8 cellular contexts compared by ENCODE assay signal in the genomic region with DNA sequence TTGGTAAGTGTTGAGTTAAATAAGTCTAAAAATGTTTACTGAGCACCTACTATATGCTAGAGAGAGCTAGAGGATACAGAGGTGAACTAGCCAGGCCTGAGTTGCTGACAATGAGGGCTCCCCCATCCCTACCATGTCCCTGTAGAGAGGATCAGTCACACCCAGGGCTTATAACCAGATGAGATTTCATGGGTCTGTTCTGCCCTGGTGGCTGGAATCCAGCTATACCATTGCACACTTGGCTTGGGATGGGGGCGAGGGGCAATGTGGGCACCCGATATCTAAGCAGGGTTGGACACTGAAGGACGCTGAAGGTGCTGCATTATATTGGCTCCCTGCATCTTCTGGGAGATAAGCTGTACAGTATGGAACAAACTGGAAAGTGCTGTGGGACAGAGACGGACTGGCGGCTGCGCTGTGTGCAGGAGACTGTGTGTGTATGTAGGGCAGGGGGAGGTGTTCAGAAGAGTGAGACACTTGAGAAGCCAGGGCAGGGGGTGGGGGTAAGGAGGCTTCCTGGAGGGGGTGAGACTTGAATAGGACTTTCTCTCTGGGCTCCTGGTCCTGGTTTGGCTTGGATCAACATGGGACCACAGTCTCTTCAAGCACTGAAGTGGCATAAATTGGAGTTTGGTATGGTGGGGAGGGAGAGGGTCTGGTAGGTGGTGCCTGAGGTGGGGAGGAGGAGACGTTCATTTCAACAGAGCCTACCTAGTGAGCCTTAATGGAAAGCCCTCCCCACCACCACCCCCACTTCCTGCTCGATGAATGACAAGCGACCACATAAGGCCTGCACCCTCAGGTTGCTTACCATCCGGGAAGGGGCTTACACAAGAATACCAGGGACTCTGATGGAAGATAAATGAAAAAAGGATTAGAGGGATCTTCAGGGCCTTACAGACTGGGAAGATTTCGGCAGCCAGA. TPM values are rescaled to one million over a fixed set of nuclear protein-coding genes. Genes with fewer than 3 reads are reported as not detected.
DNase-seq lines count a peak whose midpoint lies in the region; ATAC-seq and TF ChIP-seq lines count a peak whose summit lies in the region.

No MANE protein-coding gene starts in this region.

- no peak for ATAC-seq in activated naive CD8-positive, alpha-beta T cell treated with anti-CD3 and anti-CD28 coated beads, Interleukin-2, amount 50 U/mL, for 24 hours

- H3K9me3 Mint-ChIP-seq in CD14-positive monocyte, result peaks cover 0 to 1% (median 0%) of the 10 kb centered on the region in 7 donors
- H3K9me3 Mint-ChIP-seq in activated naive CD8-positive, alpha-beta T cell treated with anti-CD3 and anti-CD28 coated beads, Interleukin-2, amount 50 U/mL, for 24 hours, result peaks cover 4% of the 10 kb centered on the region
- no peaks in the 10 kb centered on the region for H3K9me3 Mint-ChIP-seq in nephron
- H3K9me3 Mint-ChIP-seq in glutamatergic neuron (ENCODE audit: unreplicated experiment), result peaks cover 9% of the 10 kb centered on the region

- TF ChIP-seq POLR2A in ovary (IDR thresholded peaks at IDR 0.05), result no peak

- H3K27me3 Mint-ChIP-seq in CD14-positive monocyte (ENCODE audit: low read depth in 3 of 3) (peaks cover 0 to 3% (median 3%) of the 10 kb centered on the region in 3 donors), nephron (ENCODE audit: low read depth) (peaks cover 13% of the 10 kb centered on the region), glutamatergic neuron (ENCODE audit: unreplicated experiment) (peaks cover 5% of the 10 kb centered on the region)
- no peaks in the 10 kb centered on the region for H3K27me3 Mint-ChIP-seq in activated naive CD8-positive, alpha-beta T cell treated with anti-CD3 and anti-CD28 coated beads, Interleukin-2, amount 50 U/mL, for 24 hours

- no peaks in the 10 kb centered on the region for H3K9me3 ChIP-seq in Loucy (ENCODE audit: insufficient read depth, low read depth, low read length)
- H3K9me3 ChIP-seq in ovary, result no peaks in the 10 kb centered on the region

- H3K4me1 Mint-ChIP-seq in CD14-positive monocyte (peaks cover 75% of the 10 kb centered on the region), nephron (peaks cover 72% of the 10 kb centered on the region), glutamatergic neuron (ENCODE audit: low read depth, unreplicated experiment) (peaks cover 17% of the 10 kb centered on the region)
- peaks cover 67% of the 10 kb centered on the region for H3K4me1 Mint-ChIP-seq in activated naive CD8-positive, alpha-beta T cell treated with anti-CD3 and anti-CD28 coated beads, Interleukin-2, amount 50 U/mL, for 24 hours

- no peak for TF ChIP-seq CTCF in CD14-positive monocyte (IDR thresholded peaks at IDR 0.05)
- TF ChIP-seq CTCF in Loucy (conservative IDR thresholded peaks at IDR 0.05; ENCODE audit: low read length), result no peak
- TF ChIP-seq CTCF in nephron (IDR thresholded peaks at IDR 0.05; ENCODE audit: unreplicated experiment in 3 of 3), result no peak
- TF ChIP-seq CTCF in glutamatergic neuron (IDR thresholded peaks at IDR 0.05; ENCODE audit: partially characterized antibody, unreplicated experiment), result no peak
- TF ChIP-seq CTCF in ovary (IDR thresholded peaks at IDR 0.05), result no peak

- H3K27me3 ChIP-seq in Loucy (ENCODE audit: insufficient read depth, low read length, poor library complexity, severe bottlenecking) (no peaks in the 10 kb centered on the region), ovary (no peaks in the 10 kb centered on the region)

- H3K4me1 ChIP-seq in Loucy (ENCODE audit: insufficient read depth, low read length, poor library complexity, severe bottlenecking), result peaks cover 64% of the 10 kb centered on the region
- peaks cover 29% of the 10 kb centered on the region for H3K4me1 ChIP-seq in ovary (ENCODE audit: insufficient read depth)

- peak overlapping the region; percentile 84 to 85 for H3K4me3 Mint-ChIP-seq in CD14-positive monocyte
- peak overlapping the region; percentile 96 for H3K4me3 Mint-ChIP-seq in activated naive CD8-positive, alpha-beta T cell treated with anti-CD3 and anti-CD28 coated beads, Interleukin-2, amount 50 U/mL, for 24 hours
- peak overlapping the region; percentile 6 to 83 (median 25) for H3K4me3 Mint-ChIP-seq in nephron
- no peak overlapping the region for H3K4me3 Mint-ChIP-seq in glutamatergic neuron (ENCODE audit: unreplicated experiment)

- H3K27ac Mint-ChIP-seq in CD14-positive monocyte (peak overlapping the region; percentile 29 to 100 (median 97)), nephron (peak overlapping the region; percentile 0 to 58 (median 38)), glutamatergic neuron (ENCODE audit: unreplicated experiment) (no peak overlapping the region)
- peak overlapping the region; percentile 100 for H3K27ac Mint-ChIP-seq in activated naive CD8-positive, alpha-beta T cell treated with anti-CD3 and anti-CD28 coated beads, Interleukin-2, amount 50 U/mL, for 24 hours

- peaks cover 13% of the 10 kb centered on the region for H4K20me1 ChIP-seq in Loucy (ENCODE audit: insufficient read depth, low read length, poor library complexity, severe bottlenecking)

- H3K36me3 Mint-ChIP-seq in CD14-positive monocyte (peaks cover 13 to 28% of the 10 kb centered on the region in 2 donors), nephron (ENCODE audit: low read depth) (no peaks in the 10 kb centered on the region), glutamatergic neuron (ENCODE audit: unreplicated experiment) (peaks cover 1% of the 10 kb centered on the region)
- peaks cover 57% of the 10 kb centered on the region for H3K36me3 Mint-ChIP-seq in activated naive CD8-positive, alpha-beta T cell treated with anti-CD3 and anti-CD28 coated beads, Interleukin-2, amount 50 U/mL, for 24 hours (ENCODE audit: low read depth)

- peak overlapping the region; percentile 97 for H3K9ac ChIP-seq in Loucy (ENCODE audit: low read depth, low read length, poor library complexity, severe bottlenecking)

- intact Hi-C loops in CD14-positive monocyte (cut with micrococcal nuclease), result loop anchor here in 1 of 2 donors (10.0 kb wide), 1 partner anchor 348 kb away; no protein-coding TSS in a partner anchor
- intact Hi-C loops in ovary (cut with DNase I), result loop anchor here in 1 of 4 donors (5.0 kb wide), 1 partner anchor 40 kb away; no protein-coding TSS in a partner anchor

- DNase-seq in CD14-positive monocyte (ENCODE audit: low spot score) (no peak), 8988T (no peak), glutamatergic neuron (no peak), NCI-H524 (lab: John Stamatoyannopoulos, UW) (no peak), ovary (no peak)
- DNase-seq in activated naive CD8-positive, alpha-beta T cell treated with anti-CD3 and anti-CD28 coated beads, Interleukin-2, amount 50 U/mL, for 24 hours, result peak; percentile 65

- H3K27ac ChIP-seq in ovary, result no peak overlapping the region

- TF ChIP-seq EP300 in ovary (IDR thresholded peaks at IDR 0.05), result no peak

- peak overlapping the region; percentile 94 for H3K4me2 ChIP-seq in Loucy (ENCODE audit: low read depth, low read length, poor library complexity, severe bottlenecking)

- H2AFZ ChIP-seq in Loucy (ENCODE audit: low read length), result no peak overlapping the region

- H3K36me3 ChIP-seq in Loucy (ENCODE audit: insufficient read depth, low read length) (no peaks in the 10 kb centered on the region), ovary (no peaks in the 10 kb centered on the region)

- H3F3A ChIP-seq in Loucy (ENCODE audit: low read depth), result 0 out of 2 replicates have a peak, but pooled peaks cover 6% of the 10 kb centered on the region

- WGBS in ovary, 3 donors, result 91 to 94% (median 92%) methylated on average over 11 of the region's 11 CpGs

- H3K4me3 ChIP-seq in Loucy (ENCODE audit: low read length, poor library complexity, severe bottlenecking), result peak overlapping the region; percentile 96
- H3K4me3 ChIP-seq in ovary, result no peak overlapping the region

- H3K79me2 ChIP-seq in Loucy (ENCODE audit: insufficient read depth, low read length), result peaks cover 72% of the 10 kb centered on the region

- no peaks in the 10 kb centered on the region for H3K9me2 ChIP-seq in Loucy (replicated peaks; ENCODE audit: low read depth, low read length)

RNA-seq across cellular contexts. Expression of a gene that starts 1.8 kb away (rescaled TPM):
- polyA plus RNA-seq in CD14-positive monocyte, result 10 to 100 TPM; 43.0 to 89.0 TPM
- 4.4 TPM for total RNA-seq in glutamatergic neuron (ENCODE audit: unreplicated experiment)
- 10 to 100 TPM in 6 of 7 donors, 1 to 10 TPM in 1; 6.9 to 74.9 (median 39.1) TPM for total RNA-seq in ovary
- polyA plus RNA-seq in ovary, result 10 to 100 TPM; 15.6 to 28.3 TPM
